In genomic region chr9:77893706-77894105, GRCh38 we compare ENCODE assay signal across 17 cellular contexts.
DNase-seq lines count a peak whose midpoint lies in the region; ATAC-seq and TF ChIP-seq lines count a peak whose summit lies in the region.
"Had no signal": no experiment of that assay in that cellular context is flagged by ENCODE, and none has a peak within 500 bp of the region (broad histone marks: within the 10 kb centered on the region; RNA-seq: fewer than 3 reads in every experiment).

No MANE protein-coding gene starts in this region.

- peaks cover 11% of the 10 kb centered on the region for H3K36me3 Mint-ChIP-seq in endodermal cell (ENCODE audit: low read depth)
- H3K36me3 Mint-ChIP-seq: IgD-negative memory B cell had no signal

- no peak for ATAC-seq in HG03460 (IDR thresholded peaks at IDR 0.05; ENCODE audit: unreplicated experiment)
- no peak for ATAC-seq in HG03342 (IDR thresholded peaks at IDR 0.05; ENCODE audit: unreplicated experiment)
- ATAC-seq in GM18505 (IDR thresholded peaks at IDR 0.05; ENCODE audit: unreplicated experiment), result no peak
- ATAC-seq: HepG2 had no signal

- H3K27me3 ChIP-seq in KMS-11 (ENCODE audit: insufficient read depth, low read depth) (no peaks in the 10 kb centered on the region), Loucy (ENCODE audit: insufficient read depth, low read length, poor library complexity, severe bottlenecking) (no peaks in the 10 kb centered on the region), endodermal cell (ENCODE audit: control insufficient read depth, insufficient read depth, low read length, poor library complexity, severe bottlenecking) (no peaks in the 10 kb centered on the region), neutrophil (no peaks in the 10 kb centered on the region)
- H3K27me3 ChIP-seq: BE2C had no signal

- peak; percentile 69 for DNase-seq in endodermal cell
- DNase-seq: ACHN, BE2C, C1 segment of cervical spinal cord, Caco-2, GM23248, HCEC 1CT, HFFc6 had no signal

- H2AFZ ChIP-seq in KMS-11 (ENCODE audit: low read depth), result no peak overlapping the region
- H2AFZ ChIP-seq in Loucy (ENCODE audit: low read length), result no peak overlapping the region
- H2AFZ ChIP-seq: GM23248 had no signal

- H3K9ac ChIP-seq in KMS-11 (no peak overlapping the region), Loucy (ENCODE audit: low read depth, low read length, poor library complexity, severe bottlenecking) (no peak overlapping the region), endodermal cell (ENCODE audit: extremely low read depth, low read length, poor library complexity, severe bottlenecking) (no peak overlapping the region)
- H3K9ac ChIP-seq: GM23248 had no signal

- H3K9me3 ChIP-seq in Loucy (ENCODE audit: insufficient read depth, low read depth, low read length), result no peaks in the 10 kb centered on the region
- no peaks in the 10 kb centered on the region for H3K9me3 ChIP-seq in endodermal cell (ENCODE audit: control insufficient read depth, low read length)
- no peaks in the 10 kb centered on the region for H3K9me3 ChIP-seq in neutrophil
- H3K9me3 ChIP-seq: BE2C, Caco-2 had no signal

- H3K27ac ChIP-seq in KMS-11 (peak overlapping the region; percentile 98; the same call in 1 of the 2 replicates), endodermal cell (ENCODE audit: low read depth, low read length) (no peak overlapping the region), neutrophil (peak overlapping the region; percentile 42)
- H3K27ac ChIP-seq: GM23248 had no signal

- H3K4me3 Mint-ChIP-seq in endodermal cell, result no peak overlapping the region
- H3K4me3 Mint-ChIP-seq: CD4-positive, CD25-positive, alpha-beta regulatory T cell; HFFc6; IgD-negative memory B cell had no signal

- H3K4me1 ChIP-seq in KMS-11 (ENCODE audit: low read depth, poor library complexity, severe bottlenecking), result peaks cover 52% of the 10 kb centered on the region
- H3K4me1 ChIP-seq in Loucy (ENCODE audit: insufficient read depth, low read length, poor library complexity, severe bottlenecking), result peaks cover 53% of the 10 kb centered on the region
- H3K4me1 ChIP-seq in endodermal cell (ENCODE audit: control insufficient read depth, insufficient read depth, low read length), result peaks cover 5% of the 10 kb centered on the region
- peaks cover 4 to 22% of the 10 kb centered on the region in 2 experiments for H3K4me1 ChIP-seq in neutrophil (ENCODE audit: control insufficient read depth in 1 of 2, insufficient read depth in 1 of 2, low read depth in 1 of 2, low read length in 1 of 2)
- H3K4me1 ChIP-seq: Caco-2 had no signal

- H3F3A ChIP-seq in Loucy (ENCODE audit: low read depth), result 0 out of 2 replicates have a peak, but pooled peaks cover 8% of the 10 kb centered on the region

- no peak for TF ChIP-seq POLR2A in GM18505 (IDR thresholded peaks at IDR 0.05; ENCODE audit: borderline replicate concordance, extremely low read depth, insufficient read depth, insufficient read length)

- no peaks in the 10 kb centered on the region for H3K9me3 Mint-ChIP-seq in endodermal cell
- H3K9me3 Mint-ChIP-seq: CD4-positive, CD25-positive, alpha-beta regulatory T cell; HFFc6 had no signal

- H3K9me2 ChIP-seq in Loucy (replicated peaks; ENCODE audit: low read depth, low read length), result no peaks in the 10 kb centered on the region

- H3K4me2 ChIP-seq in KMS-11 (peak overlapping the region; percentile 84; the same call in 1 of the 2 replicates), Loucy (ENCODE audit: low read depth, low read length, poor library complexity, severe bottlenecking) (peak overlapping the region; percentile 8)

- H3K27ac Mint-ChIP-seq in endodermal cell, result no peak overlapping the region
- H3K27ac Mint-ChIP-seq: HFFc6, IgD-negative memory B cell had no signal

- 87% methylated on average over 3 of the region's 3 CpGs; no CpG with 5 or more reads in 1 of the 2 experiments for WGBS in endodermal cell (ENCODE audit: insufficient coverage in 1 of 2, insufficient read length in 1 of 2), 2 experiments

- H3K79me2 ChIP-seq in KMS-11 (ENCODE audit: insufficient read depth, low read depth) (no peaks in the 10 kb centered on the region), Loucy (ENCODE audit: insufficient read depth, low read length) (peaks cover 93% of the 10 kb centered on the region)

- H3K27me3 Mint-ChIP-seq in endodermal cell (ENCODE audit: insufficient read depth), result no peaks in the 10 kb centered on the region
- H3K27me3 Mint-ChIP-seq: CD4-positive, CD25-positive, alpha-beta regulatory T cell had no signal

- no peaks in the 10 kb centered on the region for H3K36me3 ChIP-seq in KMS-11 (ENCODE audit: insufficient read depth)
- H3K36me3 ChIP-seq in Loucy (ENCODE audit: insufficient read depth, low read length), result peaks cover 15% of the 10 kb centered on the region
- no peaks in the 10 kb centered on the region for H3K36me3 ChIP-seq in endodermal cell (ENCODE audit: control insufficient read depth, insufficient read depth, low read length)
- H3K36me3 ChIP-seq in neutrophil, result peaks cover 18% of the 10 kb centered on the region

- H3K4me1 Mint-ChIP-seq in endodermal cell, result peaks cover 22% of the 10 kb centered on the region

- H4K20me1 ChIP-seq in KMS-11 (ENCODE audit: insufficient read depth), result no peaks in the 10 kb centered on the region
- H4K20me1 ChIP-seq in Loucy (ENCODE audit: insufficient read depth, low read length, poor library complexity, severe bottlenecking), result peaks cover 5% of the 10 kb centered on the region

- TF ChIP-seq CTCF in KMS-11 (conservative IDR thresholded peaks at IDR 0.05; ENCODE audit: low read depth, low read length) (no peak), Loucy (conservative IDR thresholded peaks at IDR 0.05; ENCODE audit: low read length) (no peak), endodermal cell (conservative IDR thresholded peaks at IDR 0.05) (no peak), neutrophil (IDR thresholded peaks at IDR 0.05) (no peak)

- H3K4me3 ChIP-seq in KMS-11 (IDR thresholded peaks at IDR 0.05; ENCODE audit: insufficient read depth, low read depth, low read length), result no peak overlapping the region
- H3K4me3 ChIP-seq in Loucy (ENCODE audit: low read length, poor library complexity, severe bottlenecking), result no peak overlapping the region
- no peak overlapping the region for H3K4me3 ChIP-seq in endodermal cell (ENCODE audit: low read length)
- H3K4me3 ChIP-seq in neutrophil (ENCODE audit: low read depth in 1 of 2, low read length in 1 of 2), result no peak overlapping the region
- H3K4me3 ChIP-seq: GM23248 had no signal
